In genomic region chr19:42634409-42635232, GRCh38 we compare ENCODE assay signal across 8 cellular contexts. TPM values are rescaled to one million over a fixed set of nuclear protein-coding genes. Genes with fewer than 3 reads are reported as not detected.
DNase-seq lines count a peak whose midpoint lies in the region; ATAC-seq and TF ChIP-seq lines count a peak whose summit lies in the region.

No MANE protein-coding gene starts in this region.

- peaks cover 19% of the 10 kb centered on the region for H3K27me3 Mint-ChIP-seq in activated naive CD8-positive, alpha-beta T cell treated with anti-CD3 and anti-CD28 coated beads for 36 hours
- peaks cover 56% of the 10 kb centered on the region for H3K27me3 Mint-ChIP-seq in stimulated activated memory B cell treated with anti-CD40 and anti-IgM and Interleukin-4, amounts not matched to agents 10 μg/mL and 1 μg/mL and 100 μg/mL, for 72 hours

- H3K27ac ChIP-seq in liver (ENCODE audit: low read depth in 1 of 2, low read length in 2 of 2): no peak overlapping the region

- peak; percentile 41 to 78 for TF ChIP-seq RAD21 in liver (IDR thresholded peaks at IDR 0.05)

- H3K4me1 ChIP-seq in liver (ENCODE audit: control insufficient read depth in 4 of 4, insufficient read depth in 4 of 4, low read length in 3 of 4): no peaks in the 10 kb centered on the region

- TF ChIP-seq CTCF in GM12875 (IDR thresholded peaks at IDR 0.05; ENCODE audit: borderline replicate concordance, insufficient read depth, low read depth, low read length) (peak; percentile 87), liver (IDR thresholded peaks at IDR 0.05; ENCODE audit: low read depth, low read length, missing input control) (peak; percentile 49)

- H3K9ac ChIP-seq in liver (ENCODE audit: low read depth in 1 of 2, low read length in 2 of 2): no peak overlapping the region

- no peak overlapping the region for H3K27ac Mint-ChIP-seq in activated naive CD8-positive, alpha-beta T cell treated with anti-CD3 and anti-CD28 coated beads for 36 hours
- H3K27ac Mint-ChIP-seq in stimulated activated memory B cell treated with anti-CD40 and anti-IgM and Interleukin-4, amounts not matched to agents 10 μg/mL and 1 μg/mL and 100 μg/mL, for 72 hours: no peak overlapping the region

- no peaks in the 10 kb centered on the region for H3K36me3 ChIP-seq in liver (ENCODE audit: control insufficient read depth in 4 of 4, insufficient read depth in 3 of 4, low read depth in 1 of 4, low read length in 3 of 4)

- H3K27me3 ChIP-seq in liver (ENCODE audit: control insufficient read depth in 4 of 4, insufficient read depth in 4 of 4, low read length in 3 of 4): peaks cover 0 to 2% (median 0%) of the 10 kb centered on the region in 4 donors

- DNase-seq in AG20443 (ENCODE audit: low spot score) (peak; percentile 72), NCI-H69 (lab: John Stamatoyannopoulos, UW) (peak; percentile 46), islet precursor cell (no peak)
- DNase-seq in activated naive CD8-positive, alpha-beta T cell treated with anti-CD3 and anti-CD28 coated beads for 36 hours: peak; percentile 32

- peaks cover 7% of the 10 kb centered on the region for H3K4me1 Mint-ChIP-seq in activated naive CD8-positive, alpha-beta T cell treated with anti-CD3 and anti-CD28 coated beads for 36 hours
- no peaks in the 10 kb centered on the region for H3K4me1 Mint-ChIP-seq in stimulated activated memory B cell treated with anti-CD40 and anti-IgM and Interleukin-4, amounts not matched to agents 10 μg/mL and 1 μg/mL and 100 μg/mL, for 72 hours

- no peak overlapping the region for H3K4me3 Mint-ChIP-seq in activated naive CD8-positive, alpha-beta T cell treated with anti-CD3 and anti-CD28 coated beads for 36 hours
- H3K4me3 Mint-ChIP-seq in stimulated activated memory B cell treated with anti-CD40 and anti-IgM and Interleukin-4, amounts not matched to agents 10 μg/mL and 1 μg/mL and 100 μg/mL, for 72 hours: no peak overlapping the region

- no peak overlapping the region for H3K4me3 ChIP-seq in GM12875 (ENCODE audit: low read depth, low read length)
- no peak overlapping the region for H3K4me3 ChIP-seq in liver (ENCODE audit: low read depth in 1 of 3, low read length in 3 of 3)

- ATAC-seq in HG02938 (IDR thresholded peaks at IDR 0.05; ENCODE audit: unreplicated experiment): no peak
- no peak for ATAC-seq in stimulated activated memory B cell treated with anti-CD40 and anti-IgM and Interleukin-4, amounts not matched to agents 10 μg/mL and 1 μg/mL and 100 μg/mL, for 72 hours

- H3K9me3 ChIP-seq in liver (ENCODE audit: control insufficient read depth in 4 of 4, low read length in 3 of 4): peaks cover 0 to 3% (median 0%) of the 10 kb centered on the region in 4 donors

- no peaks in the 10 kb centered on the region for H3K36me3 Mint-ChIP-seq in activated naive CD8-positive, alpha-beta T cell treated with anti-CD3 and anti-CD28 coated beads for 36 hours
- H3K36me3 Mint-ChIP-seq in stimulated activated memory B cell treated with anti-CD40 and anti-IgM and Interleukin-4, amounts not matched to agents 10 μg/mL and 1 μg/mL and 100 μg/mL, for 72 hours: no peaks in the 10 kb centered on the region

- WGBS in liver: 73% methylated on average over 5 of the region's 5 CpGs

- no peaks in the 10 kb centered on the region for H3K9me3 Mint-ChIP-seq in activated naive CD8-positive, alpha-beta T cell treated with anti-CD3 and anti-CD28 coated beads for 36 hours
- H3K9me3 Mint-ChIP-seq in stimulated activated memory B cell treated with anti-CD40 and anti-IgM and Interleukin-4, amounts not matched to agents 10 μg/mL and 1 μg/mL and 100 μg/mL, for 72 hours: peaks cover 3% of the 10 kb centered on the region

TF ChIP-seq in liver, 16 proteins besides CTCF, POLR2A, EP300 and RAD21:
- TF ChIP-seq MAX (IDR thresholded peaks at IDR 0.05) (no peak), SP1 (IDR thresholded peaks at IDR 0.05) (no peak), EGR1 (IDR thresholded peaks at IDR 0.05; ENCODE audit: low read depth in 2 of 2) (no peak), NR2F2 (IDR thresholded peaks at IDR 0.05) (no peak), ATF3 (IDR thresholded peaks at IDR 0.05) (no peak), JUND (IDR thresholded peaks at IDR 0.05) (no peak), FOXA1 (IDR thresholded peaks at IDR 0.05) (no peak), ZBTB33 (IDR thresholded peaks at IDR 0.05) (no peak), TAF1 (conservative IDR thresholded peaks at IDR 0.05) (no peak), FOXA2 (IDR thresholded peaks at IDR 0.05) (no peak), RXRA (IDR thresholded peaks at IDR 0.05) (no peak), HNF4A (conservative IDR thresholded peaks at IDR 0.05) (no peak), HNF4G (IDR thresholded peaks at IDR 0.05) (no peak), GABPA (IDR thresholded peaks at IDR 0.05 in 1 of 2, conservative IDR thresholded peaks at IDR 0.05 in 1 of 2) (no peak), YY1 (IDR thresholded peaks at IDR 0.05) (no peak)
TF ChIP-seq in liver: peak in this region for 0.

RNA-seq across cellular contexts. Expression of gene CEACAM8, which starts 39.9 kb away (rescaled TPM):
- total RNA-seq in activated naive CD8-positive, alpha-beta T cell treated with anti-CD3 and anti-CD28 coated beads for 36 hours: not detected
- total RNA-seq in liver: 1 to 10 TPM in 1 of 2 donors, not detected in 1; 2.1 TPM
- under 1 TPM; 0.07 to 0.16 TPM for polyA plus RNA-seq in liver
